11 cellular contexts compared by ENCODE assay signal in genomic region chr6:158826819-158827501, GRCh38. TPM values are rescaled to one million over a fixed set of nuclear protein-coding genes. Genes with fewer than 3 reads are reported as not detected.
DNase-seq lines count a peak whose midpoint lies in the region; ATAC-seq and TF ChIP-seq lines count a peak whose summit lies in the region.
"Had no signal": no experiment of that assay in that cellular context is flagged by ENCODE, and none has a peak within 500 bp of the region (broad histone marks: within the 10 kb centered on the region; RNA-seq: fewer than 3 reads in every experiment).

No MANE protein-coding gene starts in this region.

- H3K4me1 Mint-ChIP-seq in glutamatergic neuron (ENCODE audit: low read depth, unreplicated experiment) (peaks cover 12% of the 10 kb centered on the region), nephron progenitor cell (peaks cover 15% of the 10 kb centered on the region)

- H3K27ac Mint-ChIP-seq in glutamatergic neuron (ENCODE audit: unreplicated experiment) (peak overlapping the region; percentile 70), nephron progenitor cell (no peak overlapping the region)

- ATAC-seq in GM18517 (IDR thresholded peaks at IDR 0.05; ENCODE audit: unreplicated experiment), result peak; percentile 70
- ATAC-seq in GM21526 (IDR thresholded peaks at IDR 0.05; ENCODE audit: low FRiP score, unreplicated experiment), result peak; percentile 64
- peak; percentile 64 for ATAC-seq in HG03342 (IDR thresholded peaks at IDR 0.05; ENCODE audit: unreplicated experiment)
- ATAC-seq: esophagus mucosa had no signal

- no peaks in the 10 kb centered on the region for H3K4me1 ChIP-seq in ovary (ENCODE audit: insufficient read depth)
- H3K4me1 ChIP-seq: uterus had no signal

- H3K9me3 Mint-ChIP-seq in glutamatergic neuron (ENCODE audit: unreplicated experiment), result no peaks in the 10 kb centered on the region
- H3K9me3 Mint-ChIP-seq in nephron progenitor cell, result no peaks in the 10 kb centered on the region

- peaks cover 4% of the 10 kb centered on the region for H3K27me3 Mint-ChIP-seq in glutamatergic neuron (ENCODE audit: unreplicated experiment)
- peaks cover 24% of the 10 kb centered on the region for H3K27me3 Mint-ChIP-seq in nephron progenitor cell (ENCODE audit: low read depth, poor library complexity)

- DNase-seq in glutamatergic neuron (no peak), NCI-H2107 (lab: John Stamatoyannopoulos, UW) (no peak), nephron progenitor cell (no peak), kidney glomerular epithelial cell (lab: John Stamatoyannopoulos, UW) (no peak), ovary (no peak)
- DNase-seq: NCI-H226, uterus had no signal

- no peak overlapping the region for H3K27ac ChIP-seq in ovary
- H3K27ac ChIP-seq: uterus had no signal

- TF ChIP-seq POLR2A in ovary (IDR thresholded peaks at IDR 0.05), result no peak

- H3K27me3 ChIP-seq in ovary, result no peaks in the 10 kb centered on the region
- H3K27me3 ChIP-seq: uterus had no signal

- H3K4me3 ChIP-seq in ovary, result no peak overlapping the region
- H3K4me3 ChIP-seq: uterus had no signal

- WGBS in ovary, 3 donors, result 70 to 75% (median 75%) methylated on average over 4 of the region's 4 CpGs

- no peaks in the 10 kb centered on the region for H3K36me3 ChIP-seq in ovary
- H3K36me3 ChIP-seq: uterus had no signal

- intact Hi-C loops in ovary (cut with DNase I), result no loop called here

- no peak for TF ChIP-seq EP300 in ovary (IDR thresholded peaks at IDR 0.05)

- no peaks in the 10 kb centered on the region for H3K36me3 Mint-ChIP-seq in glutamatergic neuron (ENCODE audit: unreplicated experiment)
- H3K36me3 Mint-ChIP-seq in nephron progenitor cell (ENCODE audit: low read depth), result no peaks in the 10 kb centered on the region

- H3K9me3 ChIP-seq in ovary, result no peaks in the 10 kb centered on the region
- H3K9me3 ChIP-seq: uterus had no signal

- H3K4me3 Mint-ChIP-seq in glutamatergic neuron (ENCODE audit: unreplicated experiment) (no peak overlapping the region), nephron progenitor cell (no peak overlapping the region)

- no peak for TF ChIP-seq CTCF in glutamatergic neuron (IDR thresholded peaks at IDR 0.05; ENCODE audit: partially characterized antibody, unreplicated experiment)
- no peak for TF ChIP-seq CTCF in nephron progenitor cell (IDR thresholded peaks at IDR 0.05)
- no peak for TF ChIP-seq CTCF in ovary (IDR thresholded peaks at IDR 0.05)

RNA-seq across cellular contexts. Expression of gene EZR, which starts 7.8 kb away (rescaled TPM):
- total RNA-seq in glutamatergic neuron (ENCODE audit: unreplicated experiment) (272 TPM), ovary (100 to 1,000 TPM in 4 of 7 donors, 10 to 100 TPM in 3; 39.0 to 214 (median 116) TPM)
- 10 to 100 TPM; 45.1 to 85.6 TPM for polyA plus RNA-seq in ovary
